25 cellular contexts compared by ENCODE assay signal in genomic region chr18:59681521-59682004, GRCh38. TPM values are rescaled to one million over a fixed set of nuclear protein-coding genes. Genes with fewer than 3 reads are reported as not detected.
A peak's percentile ranks its signal among the peaks of the same experiment; 100 is the strongest.
DNase-seq lines count a peak whose midpoint lies in the region; ATAC-seq and TF ChIP-seq lines count a peak whose summit lies in the region.
"Had no signal": no experiment of that assay in that cellular context is flagged by ENCODE, and none has a peak within 500 bp of the region (broad histone marks: within the 10 kb centered on the region; RNA-seq: fewer than 3 reads in every experiment).

No MANE protein-coding gene starts in this region.

- H3K27ac ChIP-seq in VCaP (peak overlapping the region; percentile 40), OCI-LY7 (ENCODE audit: low read depth, low read length, poor library complexity, severe bottlenecking) (no peak overlapping the region)
- H3K27ac ChIP-seq: ascending aorta had no signal

- peak overlapping the region; percentile 85 for H3K27ac Mint-ChIP-seq in nephron progenitor cell
- H3K27ac Mint-ChIP-seq: activated naive CD8-positive, alpha-beta T cell; activated T-helper 17 cell treated with anti-CD3 and anti-CD28 coated beads, Interleukin-2, amount 50 U/mL, for 72 hours; CD14-positive monocyte; dendritic cell treated with granulocyte-macrophage colony-stimulating factor and Interleukin-4, amounts not matched to agents 40 ng/mL and 50 ng/mL, for 4 days had no signal

- no peaks in the 10 kb centered on the region for H3K79me2 ChIP-seq in OCI-LY7 (ENCODE audit: insufficient read depth, low read depth, low read length)

- CTCF ChIA-PET in HEK293T (lab: Yijun Ruan, JAX) (interaction anchor here (1.1 to 2.3 kb wide), 2 partner anchors 10 to 16 kb away, joined by 4 to 12 read pairs; partner anchors contain the start of gene CCBE1), OCI-LY7 (lab: Charles Lee; ENCODE audit: unreplicated experiment) (no interaction called here)

- BruUV-seq in OCI-LY7 (replicated peaks; lab: Mats Ljungman, UMichigan) = no TSS peak

- H3K4me3 Mint-ChIP-seq in nephron progenitor cell = peak overlapping the region; percentile 50
- H3K4me3 Mint-ChIP-seq: activated naive CD8-positive, alpha-beta T cell; activated T-helper 17 cell treated with anti-CD3 and anti-CD28 coated beads, Interleukin-2, amount 50 U/mL, for 72 hours; CD14-positive monocyte; dendritic cell treated with granulocyte-macrophage colony-stimulating factor and Interleukin-4, amounts not matched to agents 40 ng/mL and 50 ng/mL, for 4 days had no signal

- H4K20me1 ChIP-seq in OCI-LY7 (ENCODE audit: insufficient read depth, low read length) = no peaks in the 10 kb centered on the region

- intact Hi-C loops in OCI-LY7 (cut with micrococcal nuclease; ENCODE audit: unreplicated experiment) = no loop called here

- H3K9me2 ChIP-seq in OCI-LY7 (ENCODE audit: insufficient read depth, low read length) = no peaks in the 10 kb centered on the region

- H3K4me1 Mint-ChIP-seq in nephron progenitor cell = peaks cover 30% of the 10 kb centered on the region
- H3K4me1 Mint-ChIP-seq: activated T-helper 17 cell treated with anti-CD3 and anti-CD28 coated beads, Interleukin-2, amount 50 U/mL, for 72 hours; CD14-positive monocyte had no signal

- H3K36me3 Mint-ChIP-seq in nephron progenitor cell (ENCODE audit: low read depth) = no peaks in the 10 kb centered on the region
- H3K36me3 Mint-ChIP-seq: activated naive CD8-positive, alpha-beta T cell; CD14-positive monocyte had no signal

- H3K4me3 ChIP-seq in OCI-LY7 (ENCODE audit: low read depth, low read length, poor library complexity, severe bottlenecking) = no peak overlapping the region
- H3K4me3 ChIP-seq: ascending aorta, K562, mucosa of descending colon, smooth muscle cell had no signal

- peaks cover 18% of the 10 kb centered on the region for H3K27me3 Mint-ChIP-seq in nephron progenitor cell (ENCODE audit: low read depth, poor library complexity)
- H3K27me3 Mint-ChIP-seq: activated T-helper 17 cell treated with anti-CD3 and anti-CD28 coated beads, Interleukin-2, amount 50 U/mL, for 72 hours had no signal

- peak; percentile 48 for DNase-seq in HEK293T (ENCODE audit: extremely low spot score)
- peak; percentile 41 for DNase-seq in NCI-H2107 (lab: John Stamatoyannopoulos, UW)
- peak; percentile 25 for DNase-seq in nephron progenitor cell
- DNase-seq in OCI-LY7 (ENCODE audit: low spot score) = no peak
- DNase-seq in stimulated activated CD4-positive, alpha-beta T cell treated with anti-CD3 and anti-CD28 coated beads, Interleukin-15, amount 100 ng/mL, for 24 hours = no peak
- DNase-seq in SW 1271 (lab: John Stamatoyannopoulos, UW) = no peak
- DNase-seq: caudate nucleus; H7; MM.1S; mucosa of descending colon; NCI-H526 treated with DMSO at 0.1 percent for 48 hours; SIG-M5; stimulated activated CD4-positive, alpha-beta T cell treated with anti-CD3 and anti-CD28 coated beads, Interleukin-2, amount 100 ng/mL, for 48 hours; stimulated activated naive CD4-positive, alpha-beta T cell had no signal

- H3K36me3 ChIP-seq in OCI-LY7 (ENCODE audit: insufficient read depth, low read length) = no peaks in the 10 kb centered on the region
- H3K36me3 ChIP-seq: ascending aorta had no signal

- no peak for ATAC-seq in GM21825 (IDR thresholded peaks at IDR 0.05; ENCODE audit: unreplicated experiment)
- ATAC-seq: activated T-helper 17 cell treated with anti-CD3 and anti-CD28 coated beads, Interleukin-2, amount 50 U/mL, for 72 hours; K562; mucosa of descending colon had no signal

- H2AFZ ChIP-seq in OCI-LY7 (ENCODE audit: low read length) = no peak overlapping the region

- H3K4me2 ChIP-seq in OCI-LY7 (ENCODE audit: low read length) = no peak overlapping the region
- H3K4me2 ChIP-seq: smooth muscle cell had no signal

- TF ChIP-seq CTCF in VCaP (conservative IDR thresholded peaks at IDR 0.05) (no peak), nephron progenitor cell (IDR thresholded peaks at IDR 0.05) (no peak), OCI-LY7 (conservative IDR thresholded peaks at IDR 0.05; ENCODE audit: low read length) (no peak)

- no peaks in the 10 kb centered on the region for H3K4me1 ChIP-seq in OCI-LY7 (ENCODE audit: insufficient read depth, low read length, poor library complexity, severe bottlenecking)
- H3K4me1 ChIP-seq: ascending aorta had no signal

- POLR2A ChIA-PET in HEK293T (lab: Yijun Ruan, JAX) = no interaction called here
- POLR2A ChIA-PET in OCI-LY7 (lab: Charles Lee) = no interaction called here

- no peaks in the 10 kb centered on the region for H3K9me3 Mint-ChIP-seq in nephron progenitor cell
- H3K9me3 Mint-ChIP-seq: activated T-helper 17 cell treated with anti-CD3 and anti-CD28 coated beads, Interleukin-2, amount 50 U/mL, for 72 hours; dendritic cell treated with granulocyte-macrophage colony-stimulating factor and Interleukin-4, amounts not matched to agents 40 ng/mL and 50 ng/mL, for 4 days had no signal

- no peaks in the 10 kb centered on the region for H3K9me3 ChIP-seq in OCI-LY7 (ENCODE audit: low read length)
- H3K9me3 ChIP-seq: ascending aorta, mucosa of descending colon had no signal

TF ChIP-seq in HEK293T, 16 proteins besides CTCF, POLR2A, EP300 and RAD21:
- TF ChIP-seq CTBP1 (IDR thresholded peaks at IDR 0.05; ENCODE audit: borderline replicate concordance) = no peak
- no peak for TF ChIP-seq BHLHE40 (IDR thresholded peaks at IDR 0.05; ENCODE audit: borderline replicate concordance)
- TF ChIP-seq FOXA1 (IDR thresholded peaks at IDR 0.05) = no peak
- peak; percentile 52; the same call in 1 of the 2 replicates for TF ChIP-seq L3MBTL2 (conservative IDR thresholded peaks at IDR 0.05)
- TF ChIP-seq ELF4 (IDR thresholded peaks at IDR 0.05) = no peak
- no peak for TF ChIP-seq NFRKB (IDR thresholded peaks at IDR 0.05)
- TF ChIP-seq ZNF384 (IDR thresholded peaks at IDR 0.05) = no peak

RNA-seq across cellular contexts. Expression of gene CCBE1, which starts 15.7 kb away (rescaled TPM):
- total RNA-seq in OCI-LY7 (2014; rRNA removed; shearing (Covaris generic)) = 0.08 and 0.16 TPM in 2 replicates
- total RNA-seq in OCI-LY7 (2022) = 0.70 and 0.85 TPM in 2 replicates
- total RNA-seq: endothelial cell of umbilical vein; T-helper 1 cell treated with Interleukin-12 subunit alpha and Interleukin-12 subunit beta and Interleukin-4 antibody, amounts not matched to agents 30 ng/mL and 1 ng/mL, for 36 hours had no signal

Comparison
In these comparisons a context has a peak if more than half of its experiments do, and no peak if none do; other contexts are left out.
1. DNase-seq: peak in HEK293T (single experiment), NCI-H2107 (single experiment) and nephron progenitor cell (single experiment); none in OCI-LY7 (single experiment), stimulated activated CD4-positive, alpha-beta T cell treated with anti-CD3 and anti-CD28 coated beads, Interleukin-15, amount 100 ng/mL, for 24 hours (single experiment) and SW 1271 (0 of 2).